8 cellular contexts compared by ENCODE assay signal in genomic region chr14:22852599-22852939, GRCh38. TPM values are rescaled to one million over a fixed set of nuclear protein-coding genes. Genes with fewer than 3 reads are reported as not detected.
DNase-seq lines count a peak whose midpoint lies in the region; ATAC-seq and TF ChIP-seq lines count a peak whose summit lies in the region.

No MANE protein-coding gene starts in this region.

- no peaks in the 10 kb centered on the region for H3K79me2 ChIP-seq in hepatocyte
- H3K79me2 ChIP-seq in smooth muscle cell (ENCODE audit: low read depth) = no peaks in the 10 kb centered on the region

- H4K20me1 ChIP-seq in hepatocyte (ENCODE audit: insufficient read depth, poor library complexity, severe bottlenecking) (no peaks in the 10 kb centered on the region), smooth muscle cell (ENCODE audit: low read depth) (no peaks in the 10 kb centered on the region)

- H3K36me3 Mint-ChIP-seq in HFFc6 (ENCODE audit: low read depth) = no peaks in the 10 kb centered on the region
- H3K36me3 Mint-ChIP-seq in activated CD4-positive, alpha-beta memory T cell treated with anti-CD3 and anti-CD28 coated beads, Interleukin-2, amount 10 ng/mL, durations not matched to agents 7 days and 5 days (ENCODE audit: low read depth) = peaks cover 3% of the 10 kb centered on the region

- H3K27me3 Mint-ChIP-seq in HFFc6 (ENCODE audit: insufficient read depth) = peaks cover 2% of the 10 kb centered on the region
- H3K27me3 Mint-ChIP-seq in activated CD4-positive, alpha-beta memory T cell treated with anti-CD3 and anti-CD28 coated beads, Interleukin-2, amount 10 ng/mL, durations not matched to agents 7 days and 5 days = peaks cover 23% of the 10 kb centered on the region

- no peak for ATAC-seq in HG03432 (IDR thresholded peaks at IDR 0.05; ENCODE audit: unreplicated experiment)
- no peak for ATAC-seq in GM18511 (IDR thresholded peaks at IDR 0.05; ENCODE audit: unreplicated experiment)
- no peak for ATAC-seq in HG03095 (IDR thresholded peaks at IDR 0.05; ENCODE audit: unreplicated experiment)

- H3K4me1 ChIP-seq in hepatocyte (ENCODE audit: insufficient read depth) (peaks cover 33% of the 10 kb centered on the region), smooth muscle cell (ENCODE audit: low read depth) (peaks cover 27% of the 10 kb centered on the region)

- H3K4me2 ChIP-seq in hepatocyte (no peak overlapping the region), smooth muscle cell (peak overlapping the region; percentile 92)

- H3K4me1 Mint-ChIP-seq in HFFc6 (ENCODE audit: low read depth) = peaks cover 54% of the 10 kb centered on the region
- H3K4me1 Mint-ChIP-seq in activated CD4-positive, alpha-beta memory T cell treated with anti-CD3 and anti-CD28 coated beads, Interleukin-2, amount 10 ng/mL, durations not matched to agents 7 days and 5 days = peaks cover 43% of the 10 kb centered on the region

- H3K9me3 Mint-ChIP-seq in HFFc6 = no peaks in the 10 kb centered on the region
- no peaks in the 10 kb centered on the region for H3K9me3 Mint-ChIP-seq in activated CD4-positive, alpha-beta memory T cell treated with anti-CD3 and anti-CD28 coated beads, Interleukin-2, amount 10 ng/mL, durations not matched to agents 7 days and 5 days

- H3K4me3 ChIP-seq in hepatocyte = no peak overlapping the region
- H3K4me3 ChIP-seq in smooth muscle cell = peak overlapping the region; percentile 63

- H3K36me3 ChIP-seq in hepatocyte (replicated peaks; ENCODE audit: insufficient read depth, low read depth) (no peaks in the 10 kb centered on the region), smooth muscle cell (ENCODE audit: low read depth) (no peaks in the 10 kb centered on the region)

- H3K27ac ChIP-seq in hepatocyte (peak overlapping the region; percentile 93), smooth muscle cell (ENCODE audit: low read depth) (peak overlapping the region; percentile 100)

- POLR2A ChIA-PET in activated CD4-positive, alpha-beta memory T cell treated with anti-CD3 and anti-CD28 coated beads, Interleukin-2, amount 10 ng/mL, durations not matched to agents 7 days and 5 days (lab: Charles Lee) = interaction anchor here (1.1 to 3.2 kb wide), 4 partner anchors 18 to 294 kb away, joined by 3 to 16 read pairs (median 6); partner anchors contain the start of genes LRP10 and RBM23

- peak overlapping the region; percentile 87 for H3K4me3 Mint-ChIP-seq in HFFc6
- H3K4me3 Mint-ChIP-seq in activated CD4-positive, alpha-beta memory T cell treated with anti-CD3 and anti-CD28 coated beads, Interleukin-2, amount 10 ng/mL, durations not matched to agents 7 days and 5 days = no peak overlapping the region

- TF ChIP-seq CTCF in HFFc6 (IDR thresholded peaks at IDR 0.05) (no peak), hepatocyte (IDR thresholded peaks at IDR 0.05; ENCODE audit: poor library complexity) (no peak), smooth muscle cell (IDR thresholded peaks at IDR 0.05; ENCODE audit: borderline replicate concordance, insufficient read depth, poor library complexity, severe bottlenecking) (no peak)

- H3F3A ChIP-seq in smooth muscle cell (ENCODE audit: low read depth) = peaks cover 33% of the 10 kb centered on the region

- WGBS in hepatocyte (ENCODE audit: low lambda C conversion rate, missing lambda C conversion rate) = 75% methylated on average over 2 of the region's 2 CpGs
- WGBS in smooth muscle cell (ENCODE audit: low lambda C conversion rate) = 93% methylated on average over 2 of the region's 2 CpGs

- H2AFZ ChIP-seq in hepatocyte = no peak overlapping the region
- H2AFZ ChIP-seq in smooth muscle cell (ENCODE audit: low read depth) = peak overlapping the region; percentile 77

- H3K27me3 ChIP-seq in hepatocyte = no peaks in the 10 kb centered on the region
- no peaks in the 10 kb centered on the region for H3K27me3 ChIP-seq in smooth muscle cell (ENCODE audit: low read depth)

- H3K9ac ChIP-seq in smooth muscle cell (ENCODE audit: low read depth) = no peak overlapping the region

- H3K9me3 ChIP-seq in hepatocyte (ENCODE audit: low read depth) = no peaks in the 10 kb centered on the region
- H3K9me3 ChIP-seq in smooth muscle cell (replicated peaks; ENCODE audit: low read depth) = no peaks in the 10 kb centered on the region

- DNase-seq in HFFc6 = no peak
- no peak for DNase-seq in activated CD4-positive, alpha-beta memory T cell treated with anti-CD3 and anti-CD28 coated beads, Interleukin-2, amount 10 ng/mL, durations not matched to agents 7 days and 5 days
- no peak for DNase-seq in hepatocyte (ENCODE audit: low spot score)
- no peak for DNase-seq in smooth muscle cell (lab: John Stamatoyannopoulos, UW; ENCODE audit: unreplicated experiment)
- DNase-seq in activated CD8-positive, alpha-beta memory T cell treated with anti-CD3 and anti-CD28 coated beads, Interleukin-2, amount 50 U/mL, for 4 hours = no peak

- no peaks in the 10 kb centered on the region for H3K9me2 ChIP-seq in hepatocyte (replicated peaks; ENCODE audit: insufficient read depth)

- peak overlapping the region; percentile 100 for H3K27ac Mint-ChIP-seq in HFFc6
- peak overlapping the region; percentile 44 for H3K27ac Mint-ChIP-seq in activated CD4-positive, alpha-beta memory T cell treated with anti-CD3 and anti-CD28 coated beads, Interleukin-2, amount 10 ng/mL, durations not matched to agents 7 days and 5 days

- CTCF ChIA-PET in activated CD4-positive, alpha-beta memory T cell treated with anti-CD3 and anti-CD28 coated beads, Interleukin-2, amount 10 ng/mL, durations not matched to agents 7 days and 5 days (lab: Charles Lee) = interaction anchor here (0.6 to 7.9 kb wide), 33 partner anchors 11 to 689 kb away, joined by 3 to 195 read pairs (median 6); partner anchors contain the start of genes ABHD4, DAD1, HAUS4 and LRP10

RNA-seq across cellular contexts. Expression of gene MMP14, which starts 16.2 kb away (rescaled TPM):
- total RNA-seq in HFFc6 (2021; fragmentation: NEBNext Ultra II Directional; extraction: Animal tissue kit (Norgen Biotek cat#: 25700)) = 100 to 1,000 TPM; 284 to 322 (median 298) TPM
- total RNA-seq in activated CD4-positive, alpha-beta memory T cell treated with anti-CD3 and anti-CD28 coated beads, Interleukin-2, amount 10 ng/mL, durations not matched to agents 7 days and 5 days = 1 to 10 TPM; 1.9 to 2.9 TPM
- total RNA-seq in hepatocyte (122 and 160 TPM in 2 replicates), smooth muscle cell (444 and 491 TPM in 2 replicates)
- polyA plus RNA-seq in hepatocyte (17.1 and 21.4 TPM in 2 replicates), smooth muscle cell (52.3 and 58.1 TPM in 2 replicates)

RNA-seq across cellular contexts. Expression of gene LRP10, which starts 19.0 kb away (rescaled TPM):
- 100 to 1,000 TPM; 168 to 226 (median 186) TPM for total RNA-seq in HFFc6 (2021; fragmentation: NEBNext Ultra II Directional; extraction: Animal tissue kit (Norgen Biotek cat#: 25700))
- 10 to 100 TPM; 88.5 to 98.6 TPM for total RNA-seq in activated CD4-positive, alpha-beta memory T cell treated with anti-CD3 and anti-CD28 coated beads, Interleukin-2, amount 10 ng/mL, durations not matched to agents 7 days and 5 days
- total RNA-seq in hepatocyte (34.4 and 56.2 TPM in 2 replicates), smooth muscle cell (32.4 and 38.8 TPM in 2 replicates)
- polyA plus RNA-seq in hepatocyte (92.7 and 117 TPM in 2 replicates), smooth muscle cell (81.2 and 87.1 TPM in 2 replicates)

RNA-seq across cellular contexts. Expression of gene MRPL52, which starts 22.9 kb away (rescaled TPM):
- total RNA-seq in HFFc6 (2021; fragmentation: NEBNext Ultra II Directional; extraction: Animal tissue kit (Norgen Biotek cat#: 25700)) = 100 to 1,000 TPM; 135 to 195 (median 167) TPM
- total RNA-seq in activated CD4-positive, alpha-beta memory T cell treated with anti-CD3 and anti-CD28 coated beads, Interleukin-2, amount 10 ng/mL, durations not matched to agents 7 days and 5 days = 100 to 1,000 TPM; 108 to 119 TPM
- total RNA-seq in hepatocyte (50.6 and 164 TPM in 2 replicates), smooth muscle cell (85.8 and 220 TPM in 2 replicates)
- polyA plus RNA-seq in hepatocyte (214 and 227 TPM in 2 replicates), smooth muscle cell (274 and 296 TPM in 2 replicates)

RNA-seq across cellular contexts. Expression of gene REM2, which starts 30.5 kb away (rescaled TPM):
- total RNA-seq in HFFc6 (2021; fragmentation: NEBNext Ultra II Directional; extraction: Animal tissue kit (Norgen Biotek cat#: 25700)) = under 1 TPM in 4 of 6 experiments, not detected in 2; 0.09 to 0.17 (median 0.14) TPM
- 1 to 10 TPM in 1 of 2 experiments, under 1 TPM in 1; 0.98 to 1.2 TPM for total RNA-seq in activated CD4-positive, alpha-beta memory T cell treated with anti-CD3 and anti-CD28 coated beads, Interleukin-2, amount 10 ng/mL, durations not matched to agents 7 days and 5 days
- total RNA-seq in hepatocyte = 1.5 and 1.9 TPM in 2 replicates
- 5.5 and 6.3 TPM in 2 replicates for polyA plus RNA-seq in hepatocyte
- total RNA-seq in smooth muscle cell = 0.22 and 2.6 TPM in 2 replicates
- polyA plus RNA-seq in smooth muscle cell = 1.6 and 5.9 TPM in 2 replicates

RNA-seq across cellular contexts. Expression of gene SLC7A7, which starts 37.3 kb away (rescaled TPM):
- total RNA-seq in HFFc6 (2021; fragmentation: NEBNext Ultra II Directional; extraction: Animal tissue kit (Norgen Biotek cat#: 25700)) = 1 to 10 TPM in 1 of 6 experiments, under 1 TPM in 5; 0.31 to 1.3 (median 0.56) TPM
- under 1 TPM; 0.38 to 0.60 TPM for total RNA-seq in activated CD4-positive, alpha-beta memory T cell treated with anti-CD3 and anti-CD28 coated beads, Interleukin-2, amount 10 ng/mL, durations not matched to agents 7 days and 5 days
- total RNA-seq in hepatocyte (337 and 381 TPM in 2 replicates), smooth muscle cell (10.3 and 18.5 TPM in 2 replicates)
- polyA plus RNA-seq in hepatocyte (169 and 206 TPM in 2 replicates), smooth muscle cell (10.0 and 14.1 TPM in 2 replicates)

Comparison
In these comparisons a context has a peak if more than half of its experiments do, and no peak if none do; other contexts are left out.
1. RNA of gene MMP14, which starts 16.2 kb away (total RNA-seq): 444 to 491 TPM in smooth muscle cell, 284 to 322 TPM in HFFc6 and 122 to 160 TPM in hepatocyte; 1.9 to 2.9 TPM in activated CD4-positive, alpha-beta memory T cell treated with anti-CD3 and anti-CD28 coated beads, Interleukin-2, amount 10 ng/mL, durations not matched to agents 7 days and 5 days; every median in the first group is over 10 times any median in the second.